ENCODE assay signal across 8 cellular contexts in the genomic region with DNA sequence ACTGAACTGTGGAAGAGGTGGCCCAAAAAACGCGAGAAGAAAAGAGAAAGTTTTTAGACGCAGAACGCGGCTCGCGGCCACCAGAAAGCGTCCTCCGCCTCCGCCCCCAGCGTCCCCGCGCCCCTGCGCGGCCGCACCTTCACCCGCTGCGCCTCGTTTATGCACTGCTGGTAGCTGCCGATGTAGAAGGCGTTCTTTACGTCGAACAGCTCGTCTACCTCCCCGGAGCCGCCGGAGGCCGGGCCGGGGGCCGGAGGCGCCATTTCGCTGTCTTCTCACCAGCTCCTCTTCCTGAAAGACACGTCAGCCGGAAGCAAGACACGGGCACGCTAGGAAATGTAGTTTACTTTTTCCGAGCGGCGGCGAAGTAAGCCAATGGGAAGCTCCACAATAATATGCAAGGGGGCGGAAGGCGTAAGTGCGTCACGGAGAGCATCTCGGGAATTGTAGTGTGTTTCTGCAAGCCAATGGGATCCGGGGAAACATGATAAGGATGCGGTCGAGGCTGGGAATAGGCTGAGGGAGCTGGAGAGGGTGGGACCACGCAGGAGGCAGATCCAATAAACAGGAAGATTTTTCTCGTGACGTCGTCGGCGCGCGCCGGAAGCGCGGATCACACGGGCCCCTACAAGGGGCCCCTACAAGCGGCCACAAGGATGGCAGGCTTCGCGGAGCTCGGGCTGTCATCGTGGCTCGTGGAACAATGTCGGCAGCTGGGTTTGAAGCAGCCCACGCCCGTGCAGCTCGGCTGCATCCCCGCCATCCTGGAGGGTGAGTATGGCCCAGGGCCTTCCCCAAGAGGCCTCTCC. TPM values are rescaled to one million over a fixed set of nuclear protein-coding genes. Genes with fewer than 3 reads are reported as not detected.
DNase-seq lines count a peak whose midpoint lies in the region; ATAC-seq, FAIRE-seq and TF ChIP-seq lines count a peak whose summit lies in the region.

A gene (minus strand): TSS at position 302 of the 809 bp plus-strand sequence. CDS start 39 bp downstream, at position 263.
A gene with protein sequence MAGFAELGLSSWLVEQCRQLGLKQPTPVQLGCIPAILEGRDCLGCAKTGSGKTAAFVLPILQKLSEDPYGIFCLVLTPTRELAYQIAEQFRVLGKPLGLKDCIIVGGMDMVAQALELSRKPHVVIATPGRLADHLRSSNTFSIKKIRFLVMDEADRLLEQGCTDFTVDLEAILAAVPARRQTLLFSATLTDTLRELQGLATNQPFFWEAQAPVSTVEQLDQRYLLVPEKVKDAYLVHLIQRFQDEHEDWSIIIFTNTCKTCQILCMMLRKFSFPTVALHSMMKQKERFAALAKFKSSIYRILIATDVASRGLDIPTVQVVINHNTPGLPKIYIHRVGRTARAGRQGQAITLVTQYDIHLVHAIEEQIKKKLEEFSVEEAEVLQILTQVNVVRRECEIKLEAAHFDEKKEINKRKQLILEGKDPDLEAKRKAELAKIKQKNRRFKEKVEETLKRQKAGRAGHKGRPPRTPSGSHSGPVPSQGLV (plus strand): TSS at position 630 of the 809 bp plus-strand sequence. CDS start 27 bp downstream, at position 657.

- H3K4me3 ChIP-seq in HUES64 (ENCODE audit: low read length) (peak within 1 kb of the TSS; percentile 99), OCI-LY1 (ENCODE audit: low read depth, low read length, poor library complexity, severe bottlenecking) (peak within 1 kb of the TSS; percentile 94), mesodermal cell (ENCODE audit: extremely low read depth, insufficient read depth, low read length, poor library complexity, severe bottlenecking) (peak within 1 kb of the TSS; percentile 82)

- H3K9me3 ChIP-seq in HUES64 (ENCODE audit: insufficient read depth, low read depth, low read length) (no peaks in the 10 kb centered on the region), OCI-LY1 (ENCODE audit: low read length) (no peaks in the 10 kb centered on the region), mesodermal cell (ENCODE audit: control insufficient read depth, low read length) (no peaks in the 10 kb centered on the region)

- H3K36me3 ChIP-seq in HUES64 (ENCODE audit: insufficient read depth, low read length) (peaks cover 30% of the 10 kb centered on the region), OCI-LY1 (ENCODE audit: insufficient read depth, low read length) (peaks cover 41% of the 10 kb centered on the region), mesodermal cell (ENCODE audit: control insufficient read depth, insufficient read depth, low read length) (peaks cover 50% of the 10 kb centered on the region)

- no peaks in the 10 kb centered on the region for H4K20me1 ChIP-seq in OCI-LY1 (ENCODE audit: insufficient read depth, low read length)

- under 1% methylated on average over 71 of the region's 71 CpGs for WGBS in HUES64
- WGBS in mesodermal cell (ENCODE audit: insufficient coverage in 2 of 2), 2 experiments, result 0% methylated on average over 68 of the region's 71 CpGs

- FAIRE-seq in endometrium (lab: Jason Lieb, UNC), result peak; percentile 99

- H3K9me2 ChIP-seq in OCI-LY1 (ENCODE audit: low read depth, low read length), result no peaks in the 10 kb centered on the region

- H3K27ac ChIP-seq in HUES64 (ENCODE audit: low read depth, low read length) (peak within 1 kb of the TSS; percentile 63), OCI-LY1 (ENCODE audit: low read depth, low read length, poor library complexity, severe bottlenecking) (peak within 1 kb of the TSS; percentile 71), mesodermal cell (ENCODE audit: low read depth, low read length, severe bottlenecking) (peak within 1 kb of the TSS; percentile 97)

- no peaks in the 10 kb centered on the region for H3F3A ChIP-seq in OCI-LY1 (ENCODE audit: insufficient read depth, low read length)

- H3K9ac ChIP-seq in HUES64 (ENCODE audit: low read depth, low read length), result peak within 1 kb of the TSS; percentile 93
- H3K9ac ChIP-seq in OCI-LY1 (ENCODE audit: low read length), result peak within 1 kb of the TSS; percentile 87

- TF ChIP-seq CTCF in OCI-LY1 (IDR thresholded peaks at IDR 0.05; ENCODE audit: low read length), result no peak

- H3K79me2 ChIP-seq in OCI-LY1 (ENCODE audit: insufficient read depth, low read length), result peaks cover 21% of the 10 kb centered on the region

- peak within 1 kb of the TSS; percentile 90 for H3K4me2 ChIP-seq in OCI-LY1 (ENCODE audit: low read length)

- H3K27me3 ChIP-seq in HUES64 (ENCODE audit: insufficient read depth, low read length), result no peaks in the 10 kb centered on the region
- H3K27me3 ChIP-seq in OCI-LY1 (ENCODE audit: insufficient read depth, low read length), result no peaks in the 10 kb centered on the region

- in situ Hi-C loops in Caki2 (cut with HindIII; ENCODE audit: low pct_unique_long_range_greater_than_20kb, low sequenced_read_pairs), result no loop called here

- ATAC-seq in GM21423 (IDR thresholded peaks at IDR 0.05; ENCODE audit: unreplicated experiment), result peak; percentile 89

- H2AFZ ChIP-seq in OCI-LY1 (ENCODE audit: low read length), result no peak within 1 kb of the TSS

- DNase-seq in Caki2 (ENCODE audit: low read depth), result peak; percentile 100
- peak; percentile 97 for DNase-seq in activated CD8-positive, alpha-beta memory T cell treated with anti-CD3 and anti-CD28 coated beads, Interleukin-2, amount 50 U/mL, for 4 hours
- DNase-seq in stimulated activated CD8-positive, alpha-beta memory T cell treated with anti-CD3 and anti-CD28 coated beads, Interleukin-15, amount 100 ng/mL, for 4 hours (ENCODE audit: low read depth in 2 of 2), result peak; percentile 95 to 97

- H3K4me1 ChIP-seq in HUES64 (ENCODE audit: insufficient read depth, low read length), result 0 out of 2 replicates have a peak, but pooled peaks cover 2% of the 10 kb centered on the region
- peaks cover 31% of the 10 kb centered on the region for H3K4me1 ChIP-seq in OCI-LY1 (ENCODE audit: insufficient read depth, low read length, severe bottlenecking)
- H3K4me1 ChIP-seq in mesodermal cell (ENCODE audit: control insufficient read depth, insufficient read depth, low read length, poor library complexity, severe bottlenecking), result peaks cover 5% of the 10 kb centered on the region

RNA-seq across cellular contexts. Expression of the first gene that starts in this region (rescaled TPM):
- 596 and 615 TPM in 2 replicates for total RNA-seq in Caki2 (2014; rRNA removed; shearing (Covaris generic); ENCODE audit: low replicate concordance)
- 127 TPM for polyA plus RNA-seq in HUES64 (2013, experiment 1 of 2)
- polyA plus RNA-seq in HUES64 (2013, experiment 2 of 2), result 123 TPM
- 225 TPM for polyA plus RNA-seq in mesodermal cell (2013, experiment 1 of 2)
- polyA plus RNA-seq in mesodermal cell (2013, experiment 2 of 2), result 188 TPM

RNA-seq across cellular contexts. Expression of the second gene that starts in this region (rescaled TPM):
- total RNA-seq in Caki2 (2014; rRNA removed; shearing (Covaris generic); ENCODE audit: low replicate concordance), result 91.7 and 101 TPM in 2 replicates
- polyA plus RNA-seq in HUES64 (2013, experiment 1 of 2), result 30.0 TPM
- polyA plus RNA-seq in HUES64 (2013, experiment 2 of 2), result 27.1 TPM
- 24.4 TPM for polyA plus RNA-seq in mesodermal cell (2013, experiment 1 of 2)
- 23.3 TPM for polyA plus RNA-seq in mesodermal cell (2013, experiment 2 of 2)

Comparison
In these comparisons a context has a peak if more than half of its experiments do, and no peak if none do; other contexts are left out.
1. Peak in every context shown above with its lines: DNase-seq, ATAC-seq, H3K4me3 ChIP-seq and H3K27ac ChIP-seq.